Comparison of ENCODE assay signal across 9 cellular contexts in the genomic region with DNA sequence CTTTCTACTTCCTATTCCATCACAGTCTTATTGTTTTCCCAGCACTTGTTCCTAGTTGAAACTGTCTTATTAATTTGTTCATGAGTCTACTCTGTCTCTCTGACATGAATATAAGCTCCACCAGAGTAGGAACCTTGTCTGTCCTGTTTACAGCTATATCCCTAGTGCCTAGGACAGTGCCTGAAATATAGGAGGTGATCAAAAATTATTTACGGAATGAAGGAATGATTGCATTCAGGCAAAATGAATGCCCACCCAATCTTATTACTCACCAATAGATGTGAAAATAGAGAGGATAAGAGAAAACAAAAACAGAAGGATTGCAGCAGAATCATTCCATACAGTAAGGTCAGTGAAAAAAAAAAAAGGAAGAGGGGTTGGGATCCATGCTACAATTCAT. TPM values are rescaled to one million over a fixed set of nuclear protein-coding genes. Genes with fewer than 3 reads are reported as not detected.
DNase-seq lines count a peak whose midpoint lies in the region; ATAC-seq, FAIRE-seq and TF ChIP-seq lines count a peak whose summit lies in the region.
"Had no signal": no experiment of that assay in that cellular context is flagged by ENCODE, and none has a peak within 500 bp of the region (broad histone marks: within the 10 kb centered on the region; RNA-seq: fewer than 3 reads in every experiment).

No MANE protein-coding gene starts in this region.

- no peak for DNase-seq in DND-41
- no peak for DNase-seq in NB4 (ENCODE audit: low read depth)
- DNase-seq in D721Med (ENCODE audit: insufficient read length, low spot score) = no peak
- no peak for DNase-seq in upper lobe of left lung
- no peak for DNase-seq in body of pancreas
- DNase-seq in GF-D8 (lab: John Stamatoyannopoulos, UW) = no peak
- DNase-seq: SHP77 treated with DMSO at 0.1 percent for 48 hours had no signal

- H3K9ac ChIP-seq in DND-41 (ENCODE audit: low read depth, low read length) (peak overlapping the region; percentile 89), endocrine pancreas (ENCODE audit: control insufficient read depth, insufficient read depth, low read length) (no peak overlapping the region)

- TF ChIP-seq POLR2A in NB4 (IDR thresholded peaks at IDR 0.05; ENCODE audit: extremely low read depth, insufficient read length) (no peak), upper lobe of left lung (IDR thresholded peaks at IDR 0.05) (no peak), body of pancreas (IDR thresholded peaks at IDR 0.05) (no peak)

- H4K20me1 ChIP-seq in DND-41 (ENCODE audit: insufficient read depth, low read length) = peaks cover 34% of the 10 kb centered on the region

- H3K36me3 ChIP-seq in DND-41 (ENCODE audit: insufficient read depth, low read length) (peaks cover 39% of the 10 kb centered on the region), endocrine pancreas (ENCODE audit: control insufficient read depth, insufficient read depth, low read length) (no peaks in the 10 kb centered on the region), neutrophil (peaks cover 14% of the 10 kb centered on the region), upper lobe of left lung (peaks cover 0 to 14% (median 0%) of the 10 kb centered on the region in 4 donors), body of pancreas (replicated peaks in 1 of 2; ENCODE audit: insufficient read depth in 1 of 2, low read depth in 2 of 2) (no peaks in the 10 kb centered on the region)

- peak overlapping the region; percentile 85 for H3K4me2 ChIP-seq in DND-41 (ENCODE audit: insufficient read depth, low read length)

- H3K9me3 ChIP-seq in DND-41 (ENCODE audit: insufficient read depth, low read length, severe bottlenecking) = no peaks in the 10 kb centered on the region
- H3K9me3 ChIP-seq in endocrine pancreas (ENCODE audit: control insufficient read depth, low read length) = no peaks in the 10 kb centered on the region
- no peaks in the 10 kb centered on the region for H3K9me3 ChIP-seq in neutrophil
- no peaks in the 10 kb centered on the region for H3K9me3 ChIP-seq in upper lobe of left lung
- no peaks in the 10 kb centered on the region for H3K9me3 ChIP-seq in body of pancreas

- 93 to 100% methylated on average over 1 of the region's 1 CpG for WGBS in upper lobe of left lung, 2 donors
- 60 to 79% methylated on average over 1 of the region's 1 CpG for whole genome bisulfite sequencing in body of pancreas, 2 donors

- H3K4me1 ChIP-seq in DND-41 (ENCODE audit: insufficient read depth, low read length) = peaks cover 75% of the 10 kb centered on the region
- peaks cover 22% of the 10 kb centered on the region for H3K4me1 ChIP-seq in endocrine pancreas (ENCODE audit: control insufficient read depth, insufficient read depth, low read length)
- H3K4me1 ChIP-seq in neutrophil (ENCODE audit: control insufficient read depth in 1 of 2, insufficient read depth in 1 of 2, low read depth in 1 of 2, low read length in 1 of 2) = peaks cover 26 to 40% of the 10 kb centered on the region in 2 experiments
- peaks cover 23 to 39% (median 30%) of the 10 kb centered on the region in 4 donors for H3K4me1 ChIP-seq in upper lobe of left lung
- peaks cover 33% of the 10 kb centered on the region for H3K4me1 ChIP-seq in body of pancreas

- ATAC-seq in DND-41 (ENCODE audit: insufficient read depth, low read depth) = no peak
- ATAC-seq in upper lobe of left lung (ENCODE audit: low FRiP score in 2 of 2) = no peak
- ATAC-seq in body of pancreas = no peak

- FAIRE-seq in D721Med (lab: Jason Lieb, UNC) = no peak

- no peak for TF ChIP-seq CTCF in DND-41 (IDR thresholded peaks at IDR 0.05; ENCODE audit: borderline replicate concordance, extremely low read depth, low read length, poor library complexity, severe bottlenecking)
- TF ChIP-seq CTCF in NB4 (IDR thresholded peaks at IDR 0.05; ENCODE audit: low read depth, low read length) = no peak
- no peak for TF ChIP-seq CTCF in neutrophil (IDR thresholded peaks at IDR 0.05)
- TF ChIP-seq CTCF in D721Med (IDR thresholded peaks at IDR 0.05; ENCODE audit: insufficient read depth, missing control alignments) = no peak
- TF ChIP-seq CTCF in upper lobe of left lung (IDR thresholded peaks at IDR 0.05) = no peak
- no peak for TF ChIP-seq CTCF in body of pancreas (IDR thresholded peaks at IDR 0.05)

- H3K27me3 ChIP-seq in DND-41 (ENCODE audit: insufficient read depth, low read length, poor library complexity) (no peaks in the 10 kb centered on the region), endocrine pancreas (ENCODE audit: control insufficient read depth, insufficient read depth, low read length) (no peaks in the 10 kb centered on the region), neutrophil (no peaks in the 10 kb centered on the region), upper lobe of left lung (no peaks in the 10 kb centered on the region), body of pancreas (no peaks in the 10 kb centered on the region)

- no peak overlapping the region for H2AFZ ChIP-seq in DND-41 (ENCODE audit: low read depth, low read length)

- TF ChIP-seq EP300 in upper lobe of left lung (IDR thresholded peaks at IDR 0.05) = no peak

- H3K4me3 ChIP-seq in DND-41 (ENCODE audit: low read depth in 1 of 2, low read length in 2 of 2) (peak overlapping the region; percentile 79 to 80; a peak in 3 of 4 replicates), NB4 (ENCODE audit: low read depth, low read length) (peak overlapping the region; percentile 87), endocrine pancreas (ENCODE audit: control insufficient read depth, insufficient read depth, low read length) (peak overlapping the region; percentile 100), neutrophil (ENCODE audit: low read depth in 1 of 2, low read length in 1 of 2) (peak overlapping the region; percentile 91 to 98), upper lobe of left lung (peak overlapping the region in 2 of 4 donors; percentile 73 to 83), body of pancreas (no peak overlapping the region)

- H3K27ac ChIP-seq in DND-41 (ENCODE audit: low read length) (peak overlapping the region; percentile 98), neutrophil (peak overlapping the region; percentile 88), upper lobe of left lung (no peak overlapping the region), body of pancreas (no peak overlapping the region)

- intact Hi-C loops in body of pancreas (cut with DNase I) = no loop called here

- H3K79me2 ChIP-seq in DND-41 (ENCODE audit: insufficient read depth, low read length) = peaks cover 93% of the 10 kb centered on the region

RNA-seq across cellular contexts. Expression of a gene that starts 1.1 kb away (rescaled TPM):
- total RNA-seq in upper lobe of left lung (10 to 100 TPM in 5 of 6 donors, 1 to 10 TPM in 1; 8.4 to 54.0 (median 26.6) TPM), body of pancreas (10 to 100 TPM; 25.7 to 38.7 TPM)

RNA-seq across cellular contexts. Expression of a gene that starts 2.2 kb away (rescaled TPM):
- total RNA-seq in upper lobe of left lung (10 to 100 TPM in 5 of 6 donors, 1 to 10 TPM in 1; 6.0 to 48.0 (median 34.4) TPM), body of pancreas (10 to 100 TPM; 23.1 to 26.5 TPM)

RNA-seq across cellular contexts. Expression of a gene that starts 20.3 kb away (rescaled TPM):
- 10 to 100 TPM in 1 of 6 donors, 1 to 10 TPM in 5; 2.6 to 11.6 (median 7.3) TPM for total RNA-seq in upper lobe of left lung
- total RNA-seq in body of pancreas = 1 to 10 TPM; 7.6 to 8.8 TPM

Comparison
In these comparisons a context has a peak if more than half of its experiments do, and no peak if none do; other contexts are left out.
1. H3K27ac ChIP-seq: peak in DND-41 (single experiment) and neutrophil (single experiment); none in upper lobe of left lung (0 of 4) and body of pancreas (0 of 4).
2. H3K4me3 ChIP-seq: peak in DND-41 (2 of 2), NB4 (single experiment), endocrine pancreas (single experiment) and neutrophil (2 of 2); none in body of pancreas (0 of 2).